In genomic region chr6:16739329-16739801, GRCh38 we compare ENCODE assay signal across 13 cellular contexts. TPM values are rescaled to one million over a fixed set of nuclear protein-coding genes. Genes with fewer than 3 reads are reported as not detected.
A peak's percentile ranks its signal among the peaks of the same experiment; 100 is the strongest.
DNase-seq lines count a peak whose midpoint lies in the region; ATAC-seq, FAIRE-seq and TF ChIP-seq lines count a peak whose summit lies in the region.
"Had no signal": no experiment of that assay in that cellular context is flagged by ENCODE, and none has a peak within 500 bp of the region (broad histone marks: within the 10 kb centered on the region; RNA-seq: fewer than 3 reads in every experiment).

No MANE protein-coding gene starts in this region.

- H3K4me1 ChIP-seq in muscle layer of colon (ENCODE audit: insufficient read depth, low read length), result peaks cover 69% of the 10 kb centered on the region

- ATAC-seq in natural killer cell treated with Interleukin-12 subunit alpha and Interleukin-12 subunit beta and Interleukin-15 and Interleukin-18, amount 100 ng/mL, for 72 hours, result no peak
- no peak for ATAC-seq in natural killer cell

- H3K27ac ChIP-seq in epithelial cell of prostate (peak overlapping the region; percentile 68), muscle layer of colon (ENCODE audit: low read depth, low read length) (peak overlapping the region; percentile 73)
- H3K27ac ChIP-seq: PC-9 had no signal

- no peak overlapping the region for H3K4me3 ChIP-seq in muscle layer of colon (ENCODE audit: low read depth in 1 of 2, low read length in 2 of 2)
- H3K4me3 ChIP-seq: PC-9, tibial nerve had no signal

- peaks cover 39 to 64% of the 10 kb centered on the region in 2 donors for H3K4me1 Mint-ChIP-seq in natural killer cell treated with Interleukin-12 subunit alpha and Interleukin-12 subunit beta and Interleukin-15 and Interleukin-18, amount 100 ng/mL, for 72 hours (ENCODE audit: low read depth in 2 of 2)
- H3K4me1 Mint-ChIP-seq in natural killer cell, result peaks cover 48 to 49% of the 10 kb centered on the region in 2 donors
- peaks cover 45% of the 10 kb centered on the region for H3K4me1 Mint-ChIP-seq in activated naive CD4-positive, alpha-beta T cell treated with anti-CD3 and anti-CD28 coated beads, Interleukin-2, amount 10 ng/mL, durations not matched to agents 7 days and 5 days

- no peak for DNase-seq in natural killer cell treated with Interleukin-12 subunit alpha and Interleukin-12 subunit beta and Interleukin-15 and Interleukin-18, amount 100 ng/mL, for 72 hours (ENCODE audit: low spot score)
- DNase-seq in natural killer cell (no peak), epithelial cell of prostate (ENCODE audit: low read depth, low spot score) (peak; percentile 87), NCI-H1694 treated with DMSO at 0.1 percent for 48 hours (lab: John Stamatoyannopoulos, UW) (no peak), foreskin melanocyte (no peak), urothelium cell line (ENCODE audit: low spot score) (no peak)
- DNase-seq in activated naive CD4-positive, alpha-beta T cell treated with anti-CD3 and anti-CD28 coated beads, Interleukin-2, amount 10 ng/mL, durations not matched to agents 7 days and 5 days, result no peak
- DNase-seq: erythroblast; PC-9; stimulated activated CD4-positive, alpha-beta T cell treated with anti-CD3 and anti-CD28 coated beads, Interleukin-4, amount 100 ng/mL, for 24 hours had no signal

- FAIRE-seq in urothelium cell line (lab: Jason Lieb, UNC), result no peak

- no peaks in the 10 kb centered on the region for H3K9me3 Mint-ChIP-seq in natural killer cell treated with Interleukin-12 subunit alpha and Interleukin-12 subunit beta and Interleukin-15 and Interleukin-18, amount 100 ng/mL, for 72 hours
- no peaks in the 10 kb centered on the region for H3K9me3 Mint-ChIP-seq in natural killer cell
- no peaks in the 10 kb centered on the region for H3K9me3 Mint-ChIP-seq in activated naive CD4-positive, alpha-beta T cell treated with anti-CD3 and anti-CD28 coated beads, Interleukin-2, amount 10 ng/mL, durations not matched to agents 7 days and 5 days

- H3K9ac ChIP-seq in muscle layer of colon (ENCODE audit: low read length), result no peak overlapping the region

- H3K36me3 Mint-ChIP-seq in natural killer cell treated with Interleukin-12 subunit alpha and Interleukin-12 subunit beta and Interleukin-15 and Interleukin-18, amount 100 ng/mL, for 72 hours, result peaks cover 37% of the 10 kb centered on the region
- H3K36me3 Mint-ChIP-seq in natural killer cell, result no peaks in the 10 kb centered on the region
- peaks cover 49% of the 10 kb centered on the region for H3K36me3 Mint-ChIP-seq in activated naive CD4-positive, alpha-beta T cell treated with anti-CD3 and anti-CD28 coated beads, Interleukin-2, amount 10 ng/mL, durations not matched to agents 7 days and 5 days

- H3K27me3 ChIP-seq in muscle layer of colon (ENCODE audit: control insufficient read depth in 1 of 2, insufficient read depth in 2 of 2, low read length in 2 of 2), result no peaks in the 10 kb centered on the region
- H3K27me3 ChIP-seq: tibial nerve had no signal

- peak overlapping the region; percentile 20 to 36 for H3K27ac Mint-ChIP-seq in natural killer cell treated with Interleukin-12 subunit alpha and Interleukin-12 subunit beta and Interleukin-15 and Interleukin-18, amount 100 ng/mL, for 72 hours
- H3K27ac Mint-ChIP-seq in natural killer cell, result no peak overlapping the region
- H3K27ac Mint-ChIP-seq in activated naive CD4-positive, alpha-beta T cell treated with anti-CD3 and anti-CD28 coated beads, Interleukin-2, amount 10 ng/mL, durations not matched to agents 7 days and 5 days, result no peak overlapping the region

- H3K4me3 Mint-ChIP-seq in natural killer cell treated with Interleukin-12 subunit alpha and Interleukin-12 subunit beta and Interleukin-15 and Interleukin-18, amount 100 ng/mL, for 72 hours, result no peak overlapping the region
- H3K4me3 Mint-ChIP-seq in natural killer cell, result no peak overlapping the region
- no peak overlapping the region for H3K4me3 Mint-ChIP-seq in activated naive CD4-positive, alpha-beta T cell treated with anti-CD3 and anti-CD28 coated beads, Interleukin-2, amount 10 ng/mL, durations not matched to agents 7 days and 5 days
- H3K4me3 Mint-ChIP-seq: activated naive CD8-positive, alpha-beta T cell had no signal

- no peaks in the 10 kb centered on the region for H3K9me3 ChIP-seq in muscle layer of colon (ENCODE audit: low read length)
- H3K9me3 ChIP-seq: tibial nerve had no signal

- intact Hi-C loops in natural killer cell (cut with micrococcal nuclease), result no loop called here

- no peaks in the 10 kb centered on the region for H3K27me3 Mint-ChIP-seq in natural killer cell treated with Interleukin-12 subunit alpha and Interleukin-12 subunit beta and Interleukin-15 and Interleukin-18, amount 100 ng/mL, for 72 hours
- H3K27me3 Mint-ChIP-seq in natural killer cell (ENCODE audit: low read depth in 2 of 2), result no peaks in the 10 kb centered on the region
- no peaks in the 10 kb centered on the region for H3K27me3 Mint-ChIP-seq in activated naive CD4-positive, alpha-beta T cell treated with anti-CD3 and anti-CD28 coated beads, Interleukin-2, amount 10 ng/mL, durations not matched to agents 7 days and 5 days
- H3K27me3 Mint-ChIP-seq: activated naive CD8-positive, alpha-beta T cell had no signal

- no peak for TF ChIP-seq CTCF in natural killer cell (IDR thresholded peaks at IDR 0.05)

- CTCF ChIA-PET in activated naive CD4-positive, alpha-beta T cell treated with anti-CD3 and anti-CD28 coated beads, Interleukin-2, amount 10 ng/mL, durations not matched to agents 7 days and 5 days (lab: Charles Lee), result interaction anchor here (1.3 to 2.8 kb wide), 3 partner anchors 22 to 30 kb away, joined by 3 to 9 read pairs (median 8); partner anchors contain the start of gene ATXN1

- H3K36me3 ChIP-seq in muscle layer of colon (ENCODE audit: insufficient read depth, low read length), result peaks cover 5% of the 10 kb centered on the region
- H3K36me3 ChIP-seq: tibial nerve had no signal

RNA-seq across cellular contexts. Expression of gene ATXN1, which starts 21.9 kb away (rescaled TPM):
- 100 to 1,000 TPM in 1 of 2 donors, 10 to 100 TPM in 1; 56.4 to 103 TPM for total RNA-seq in natural killer cell treated with Interleukin-12 subunit alpha and Interleukin-12 subunit beta and Interleukin-15 and Interleukin-18, amount 100 ng/mL, for 72 hours
- 100 to 1,000 TPM in 1 of 3 donors, 10 to 100 TPM in 2; 90.4 to 120 (median 97.9) TPM for total RNA-seq in natural killer cell

Comparison
In these comparisons a context has a peak if more than half of its experiments do, and no peak if none do; other contexts are left out.
1. H3K27ac Mint-ChIP-seq: peak in natural killer cell treated with Interleukin-12 subunit alpha and Interleukin-12 subunit beta and Interleukin-15 and Interleukin-18, amount 100 ng/mL, for 72 hours (2 of 2); none in natural killer cell (0 of 2) and activated naive CD4-positive, alpha-beta T cell treated with anti-CD3 and anti-CD28 coated beads, Interleukin-2, amount 10 ng/mL, durations not matched to agents 7 days and 5 days (single experiment).